In genomic region chr12:102031852-102032251, GRCh38 we compare ENCODE assay signal across 26 cellular contexts.
"Had no signal": no experiment of that assay in that cellular context is flagged by ENCODE, and none has a peak within 500 bp of the region (broad histone marks: within the 10 kb centered on the region; RNA-seq: fewer than 3 reads in every experiment).

No MANE protein-coding gene starts in this region.

- DNase-seq: kidney; left colon; left lung; lower lobe of right lung; mammary epithelial cell; mesenchymal stem cell; naive thymus-derived CD8-positive, alpha-beta T cell; nucleus accumbens; pancreas; posterior cingulate gyrus; retina; right cardiac atrium; sigmoid colon; small intestine; spleen; stimulated activated CD4-positive, alpha-beta T cell treated with anti-CD3 and anti-CD28 coated beads, Interleukin-4, amount 100 ng/mL, for 24 hours; stimulated activated naive CD4-positive, alpha-beta T cell; tibial artery; trophoblast cell; upper lobe of right lung had no signal

- H3K27me3 ChIP-seq: left lung, pancreas, sigmoid colon, spleen, suprapubic skin, tibial artery, upper lobe of right lung had no signal

- H3K36me3 ChIP-seq: prostate gland had no signal

- H3K9me3 ChIP-seq: left lung, lower lobe of right lung, pancreas, prostate gland, sigmoid colon, spleen, suprapubic skin, thoracic aorta, tibial artery, upper lobe of right lung had no signal

- H3K4me1 ChIP-seq: left lung, lower lobe of right lung, pancreas, prostate gland, sigmoid colon, spleen, suprapubic skin, upper lobe of right lung had no signal

- ATAC-seq: left colon; left lung; lower lobe of right lung; naive thymus-derived CD8-positive, alpha-beta T cell; pancreas; right cardiac atrium; stimulated activated effector memory CD8-positive, alpha-beta T cell treated with anti-CD3 and anti-CD28 coated beads, Interleukin-12 subunit alpha, Interleukin-12 subunit beta, amount 100 ng/mL, for 72 hours; upper lobe of right lung had no signal

- FAIRE-seq: islet of Langerhans, pancreas, small intestine, urothelium cell line had no signal

- H3K27ac ChIP-seq: left lung, lower lobe of right lung, pancreas, prostate gland, sigmoid colon, spleen, suprapubic skin, thoracic aorta, tibial artery, upper lobe of right lung had no signal

- H3K4me3 ChIP-seq: left lung, lower lobe of right lung, pancreas, prostate gland, sigmoid colon, spleen, suprapubic skin, thoracic aorta, tibial artery, upper lobe of right lung had no signal
